In the genomic region with DNA sequence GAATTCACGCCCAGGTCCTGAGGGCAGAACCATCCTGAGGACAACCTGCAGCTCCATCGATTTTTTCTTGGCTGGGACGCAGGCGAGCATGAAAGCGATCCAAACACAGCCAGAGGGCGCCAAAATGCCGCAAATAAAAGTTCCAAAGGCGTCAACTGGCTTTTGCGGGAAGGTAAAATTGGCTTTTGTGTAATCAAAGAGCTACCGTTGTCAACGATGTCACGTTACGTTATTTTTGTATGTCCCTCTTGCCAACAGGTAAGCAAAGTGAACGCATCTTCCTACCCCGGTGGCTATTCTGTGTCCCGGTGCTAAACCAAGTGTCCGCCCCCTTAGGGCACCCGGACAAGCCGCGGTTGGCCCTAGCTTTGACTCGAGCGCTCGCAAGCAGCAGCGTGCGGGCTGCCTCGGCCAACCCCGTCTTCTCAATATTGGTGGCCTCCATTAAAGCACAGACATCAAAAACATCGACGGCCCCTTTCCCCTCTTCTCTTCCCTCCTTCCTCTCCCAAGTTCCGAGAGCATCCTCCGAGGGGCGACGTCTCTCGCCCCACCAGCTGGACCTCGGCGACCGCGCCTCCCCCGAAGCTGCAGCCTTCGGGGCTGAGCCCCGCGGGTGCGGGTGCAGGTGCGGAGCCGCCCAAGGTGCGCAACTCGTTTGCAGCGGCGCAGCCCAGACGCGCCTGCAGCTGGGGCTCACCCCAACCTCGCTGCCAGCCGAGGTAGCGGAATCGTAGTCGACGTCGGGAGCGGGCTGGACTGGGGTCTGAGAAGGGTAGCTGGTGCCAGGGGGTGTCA, we compare ENCODE assay signal across 1 cellular context.
A peak's percentile ranks its signal among the peaks of the same experiment; 100 is the strongest.
TF ChIP-seq lines count a peak whose summit lies in the region.

No MANE protein-coding gene starts in this region.

TF ChIP-seq in HepG2, 621 proteins besides CTCF, POLR2A, EP300 and RAD21 (continued from another document):
- TF ChIP-seq KAT2B (IDR thresholded peaks at IDR 0.05; ENCODE audit: borderline replicate concordance, low read depth, low read length) (peak; percentile 33; the same call in 1 of the 2 replicates), ZNF335 (CRISPR knock-in tag; IDR thresholded peaks at IDR 0.05) (no peak), ONECUT2 (CRISPR knock-in tag; IDR thresholded peaks at IDR 0.05) (peak; percentile 95), SALL1 (CRISPR knock-in tag; IDR thresholded peaks at IDR 0.05) (peak; percentile 28; the same call in 1 of the 2 replicates), SMC3 (IDR thresholded peaks at IDR 0.05; ENCODE audit: low read length) (peak; percentile 79)
- TF ChIP-seq, protein P1, sequence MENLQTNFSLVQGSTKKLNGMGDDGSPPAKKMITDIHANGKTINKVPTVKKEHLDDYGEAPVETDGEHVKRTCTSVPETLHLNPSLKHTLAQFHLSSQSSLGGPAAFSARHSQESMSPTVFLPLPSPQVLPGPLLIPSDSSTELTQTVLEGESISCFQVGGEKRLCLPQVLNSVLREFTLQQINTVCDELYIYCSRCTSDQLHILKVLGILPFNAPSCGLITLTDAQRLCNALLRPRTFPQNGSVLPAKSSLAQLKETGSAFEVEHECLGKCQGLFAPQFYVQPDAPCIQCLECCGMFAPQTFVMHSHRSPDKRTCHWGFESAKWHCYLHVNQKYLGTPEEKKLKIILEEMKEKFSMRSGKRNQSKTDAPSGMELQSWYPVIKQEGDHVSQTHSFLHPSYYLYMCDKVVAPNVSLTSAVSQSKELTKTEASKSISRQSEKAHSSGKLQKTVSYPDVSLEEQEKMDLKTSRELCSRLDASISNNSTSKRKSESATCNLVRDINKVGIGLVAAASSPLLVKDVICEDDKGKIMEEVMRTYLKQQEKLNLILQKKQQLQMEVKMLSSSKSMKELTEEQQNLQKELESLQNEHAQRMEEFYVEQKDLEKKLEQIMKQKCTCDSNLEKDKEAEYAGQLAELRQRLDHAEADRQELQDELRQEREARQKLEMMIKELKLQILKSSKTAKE (CRISPR knock-in tag; IDR thresholded peaks at IDR 0.05; ENCODE audit: borderline replicate concordance), result no peak
- TF ChIP-seq, protein P2, sequence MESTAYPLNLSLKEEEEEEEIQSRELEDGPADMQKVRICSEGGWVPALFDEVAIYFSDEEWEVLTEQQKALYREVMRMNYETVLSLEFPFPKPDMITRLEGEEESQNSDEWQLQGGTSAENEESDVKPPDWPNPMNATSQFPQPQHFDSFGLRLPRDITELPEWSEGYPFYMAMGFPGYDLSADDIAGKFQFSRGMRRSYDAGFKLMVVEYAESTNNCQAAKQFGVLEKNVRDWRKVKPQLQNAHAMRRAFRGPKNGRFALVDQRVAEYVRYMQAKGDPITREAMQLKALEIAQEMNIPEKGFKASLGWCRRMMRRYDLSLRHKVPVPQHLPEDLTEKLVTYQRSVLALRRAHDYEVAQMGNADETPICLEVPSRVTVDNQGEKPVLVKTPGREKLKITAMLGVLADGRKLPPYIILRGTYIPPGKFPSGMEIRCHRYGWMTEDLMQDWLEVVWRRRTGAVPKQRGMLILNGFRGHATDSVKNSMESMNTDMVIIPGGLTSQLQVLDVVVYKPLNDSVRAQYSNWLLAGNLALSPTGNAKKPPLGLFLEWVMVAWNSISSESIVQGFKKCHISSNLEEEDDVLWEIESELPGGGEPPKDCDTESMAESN (CRISPR knock-in tag; conservative IDR thresholded peaks at IDR 0.05), result peak; percentile 57; the same call in 1 of the 2 replicates
- TF ChIP-seq, protein P3, sequence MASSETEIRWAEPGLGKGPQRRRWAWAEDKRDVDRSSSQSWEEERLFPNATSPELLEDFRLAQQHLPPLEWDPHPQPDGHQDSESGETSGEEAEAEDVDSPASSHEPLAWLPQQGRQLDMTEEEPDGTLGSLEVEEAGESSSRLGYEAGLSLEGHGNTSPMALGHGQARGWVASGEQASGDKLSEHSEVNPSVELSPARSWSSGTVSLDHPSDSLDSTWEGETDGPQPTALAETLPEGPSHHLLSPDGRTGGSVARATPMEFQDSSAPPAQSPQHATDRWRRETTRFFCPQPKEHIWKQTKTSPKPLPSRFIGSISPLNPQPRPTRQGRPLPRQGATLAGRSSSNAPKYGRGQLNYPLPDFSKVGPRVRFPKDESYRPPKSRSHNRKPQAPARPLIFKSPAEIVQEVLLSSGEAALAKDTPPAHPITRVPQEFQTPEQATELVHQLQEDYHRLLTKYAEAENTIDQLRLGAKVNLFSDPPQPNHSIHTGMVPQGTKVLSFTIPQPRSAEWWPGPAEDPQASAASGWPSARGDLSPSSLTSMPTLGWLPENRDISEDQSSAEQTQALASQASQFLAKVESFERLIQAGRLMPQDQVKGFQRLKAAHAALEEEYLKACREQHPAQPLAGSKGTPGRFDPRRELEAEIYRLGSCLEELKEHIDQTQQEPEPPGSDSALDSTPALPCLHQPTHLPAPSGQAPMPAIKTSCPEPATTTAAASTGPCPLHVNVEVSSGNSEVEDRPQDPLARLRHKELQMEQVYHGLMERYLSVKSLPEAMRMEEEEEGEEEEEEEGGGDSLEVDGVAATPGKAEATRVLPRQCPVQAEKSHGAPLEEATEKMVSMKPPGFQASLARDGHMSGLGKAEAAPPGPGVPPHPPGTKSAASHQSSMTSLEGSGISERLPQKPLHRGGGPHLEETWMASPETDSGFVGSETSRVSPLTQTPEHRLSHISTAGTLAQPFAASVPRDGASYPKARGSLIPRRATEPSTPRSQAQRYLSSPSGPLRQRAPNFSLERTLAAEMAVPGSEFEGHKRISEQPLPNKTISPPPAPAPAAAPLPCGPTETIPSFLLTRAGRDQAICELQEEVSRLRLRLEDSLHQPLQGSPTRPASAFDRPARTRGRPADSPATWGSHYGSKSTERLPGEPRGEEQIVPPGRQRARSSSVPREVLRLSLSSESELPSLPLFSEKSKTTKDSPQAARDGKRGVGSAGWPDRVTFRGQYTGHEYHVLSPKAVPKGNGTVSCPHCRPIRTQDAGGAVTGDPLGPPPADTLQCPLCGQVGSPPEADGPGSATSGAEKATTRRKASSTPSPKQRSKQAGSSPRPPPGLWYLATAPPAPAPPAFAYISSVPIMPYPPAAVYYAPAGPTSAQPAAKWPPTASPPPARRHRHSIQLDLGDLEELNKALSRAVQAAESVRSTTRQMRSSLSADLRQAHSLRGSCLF (CRISPR knock-in tag; IDR thresholded peaks at IDR 0.05; ENCODE audit: borderline replicate concordance), result no peak
